10 cellular contexts compared by ENCODE assay signal in genomic region chr1:79777481-79778219, GRCh38.
DNase-seq lines count a peak whose midpoint lies in the region; ATAC-seq, FAIRE-seq and TF ChIP-seq lines count a peak whose summit lies in the region.
"Had no signal": no experiment of that assay in that cellular context is flagged by ENCODE, and none has a peak within 500 bp of the region (broad histone marks: within the 10 kb centered on the region; RNA-seq: fewer than 3 reads in every experiment).

No MANE protein-coding gene starts in this region.

- no peaks in the 10 kb centered on the region for H3K36me3 ChIP-seq in GM23338 (ENCODE audit: insufficient read depth)
- no peaks in the 10 kb centered on the region for H3K36me3 ChIP-seq in GM12878 (ENCODE audit: control insufficient read depth in 2 of 2, insufficient read depth in 2 of 2, low read length in 1 of 2)
- H3K36me3 ChIP-seq in ascending aorta: no peaks in the 10 kb centered on the region
- H3K36me3 ChIP-seq: thyroid gland had no signal

- TF ChIP-seq RAD21 in GM12878 (IDR thresholded peaks at IDR 0.05; ENCODE audit: insufficient read depth, low read depth, low read length): no peak

- H3K9me3 ChIP-seq in GM12878 (replicated peaks; ENCODE audit: control insufficient read depth, insufficient read depth, low read length) (no peaks in the 10 kb centered on the region), ascending aorta (no peaks in the 10 kb centered on the region)
- H3K9me3 ChIP-seq: thyroid gland had no signal

- intact Hi-C loops in GM12878 (cut with micrococcal nuclease; ENCODE audit: unreplicated experiment) (no loop called here), ascending aorta (cut with DNase I) (no loop called here), dorsolateral prefrontal cortex (cut with DNase I) (no loop called here)

- H3K9ac ChIP-seq in GM12878 (ENCODE audit: control insufficient read depth, insufficient read depth, low read length): no peak overlapping the region

- H3K27ac Mint-ChIP-seq in GM23338: no peak overlapping the region

- no peaks in the 10 kb centered on the region for H3K27me3 Mint-ChIP-seq in GM23338 (ENCODE audit: insufficient read depth, low read depth, poor library complexity)

- no peak overlapping the region for H3K4me2 ChIP-seq in GM23338
- no peak overlapping the region; the same call in 1 of the 2 replicates for H3K4me2 ChIP-seq in GM12878 (ENCODE audit: control insufficient read depth, insufficient read depth)

- no peak for TF ChIP-seq POLR2A in GM12878 (IDR thresholded peaks at IDR 0.05; ENCODE audit: low read depth, low read length)

- FAIRE-seq in GM12878 (lab: Jason Lieb, UNC): no peak

- no peaks in the 10 kb centered on the region for H4K20me1 ChIP-seq in GM23338 (replicated peaks; ENCODE audit: insufficient read depth)
- no peaks in the 10 kb centered on the region for H4K20me1 ChIP-seq in GM12878 (ENCODE audit: control insufficient read depth, insufficient read depth)

- 0% methylated on average over 2 of the region's 2 CpGs for WGBS in GM12878 (ENCODE audit: insufficient coverage, insufficient replicate concordance, low lambda C conversion rate, missing lambda C conversion rate)

- TF ChIP-seq EP300 in GM12878 (IDR thresholded peaks at IDR 0.05; ENCODE audit: borderline replicate concordance in 1 of 2, control insufficient read depth in 1 of 2, low read depth in 2 of 2, low read length in 2 of 2): peak in 1 of 2 experiments; percentile 32; a peak in 1 of 4 replicates

- H3K4me3 ChIP-seq in GM23338 (no peak overlapping the region), GM12878 (no peak overlapping the region), ascending aorta (no peak overlapping the region), dorsolateral prefrontal cortex (no peak overlapping the region)
- H3K4me3 ChIP-seq: lung, thyroid gland had no signal

- BruUV-seq in GM12878 (replicated peaks; lab: Mats Ljungman, UMichigan): no TSS peak

- H3K4me1 ChIP-seq in GM23338 (ENCODE audit: insufficient read depth): no peaks in the 10 kb centered on the region
- H3K4me1 ChIP-seq in GM12878 (ENCODE audit: control insufficient read depth, insufficient read depth, low read length): 0 out of 2 replicates have a peak, but pooled peaks cover 3% of the 10 kb centered on the region
- H3K4me1 ChIP-seq in ascending aorta: no peaks in the 10 kb centered on the region
- H3K4me1 ChIP-seq: thyroid gland had no signal

- SMC1A ChIA-PET in GM12878 (lab: Charles Lee; ENCODE audit: uncharacterized antibody, unreplicated experiment): interaction anchor here (0.6 to 1.5 kb wide), 2 partner anchors 13 to 39 kb away, joined by 3 read pairs; no protein-coding TSS in a partner anchor

- RAD21 ChIA-PET in GM12878 (lab: Charles Lee; ENCODE audit: unreplicated experiment): no interaction called here

- ATAC-seq in GM18870 (IDR thresholded peaks at IDR 0.05; ENCODE audit: unreplicated experiment) (peak; percentile 100), GM23338 (no peak), HG03442 (IDR thresholded peaks at IDR 0.05; ENCODE audit: unreplicated experiment) (peak; percentile 100), GM12878 (peak; percentile 100)

- no peaks in the 10 kb centered on the region for H3F3A ChIP-seq in GM23338 (replicated peaks; ENCODE audit: low read depth)

- no peak overlapping the region for H3K4me3 Mint-ChIP-seq in GM23338

- H3K9me3 Mint-ChIP-seq in GM23338: no peaks in the 10 kb centered on the region

- H3K36me3 Mint-ChIP-seq in GM23338 (ENCODE audit: low read depth): no peaks in the 10 kb centered on the region

- in situ Hi-C loops in GM12878 (cut with MboI): no loop called here

- H2AFZ ChIP-seq in GM23338 (no peak overlapping the region), GM12878 (ENCODE audit: control insufficient read depth, low read depth, low read length) (no peak overlapping the region)

- POLR2A ChIA-PET in GM12878 (lab: Charles Lee): no interaction called here

- DNase-seq in GM23338 (ENCODE audit: low spot score) (peak; percentile 42), GM12878 (ENCODE audit: low read depth, low spot score) (peak; percentile 55), NCI-H510A (lab: John Stamatoyannopoulos, UW) (no peak), ascending aorta (ENCODE audit: low spot score in 2 of 2) (no peak), GDM1 (lab: John Stamatoyannopoulos, UW) (no peak), dorsolateral prefrontal cortex (no peak)
- DNase-seq: thyroid gland had no signal

- CTCF ChIA-PET in GM12878 (lab: Yijun Ruan, JAX): interaction anchor here (0.6 kb wide), 1 partner anchor 13 kb away, joined by 3 read pairs; no protein-coding TSS in a partner anchor

- H3K27ac ChIP-seq in GM23338 (ENCODE audit: low read depth) (no peak overlapping the region), GM12878 (ENCODE audit: control insufficient read depth, insufficient read depth) (no peak overlapping the region), ascending aorta (no peak overlapping the region), dorsolateral prefrontal cortex (no peak overlapping the region)
- H3K27ac ChIP-seq: thyroid gland had no signal

- no peaks in the 10 kb centered on the region for H3K9me2 ChIP-seq in GM23338 (ENCODE audit: insufficient read depth)

- TF ChIP-seq CTCF in GM23338 (conservative IDR thresholded peaks at IDR 0.05; ENCODE audit: low read depth in 2 of 2) (no peak), GM12878 (IDR thresholded peaks at IDR 0.05 in 2 of 3, conservative IDR thresholded peaks at IDR 0.05 in 1 of 3; ENCODE audit: control insufficient read depth in 2 of 3, extremely low read depth in 1 of 3, insufficient read depth in 1 of 3, low read depth in 3 of 3, low read length in 3 of 3) (no peak), ascending aorta (IDR thresholded peaks at IDR 0.05) (no peak), dorsolateral prefrontal cortex (IDR thresholded peaks at IDR 0.05 in 54 of 56, conservative IDR thresholded peaks at IDR 0.05 in 2 of 56; ENCODE audit: low read depth in 1 of 56, partially characterized antibody in 56 of 56) (no peak)

- H3K27me3 ChIP-seq in GM23338 (ENCODE audit: insufficient read depth) (no peaks in the 10 kb centered on the region), GM12878 (replicated peaks in 1 of 2; ENCODE audit: control insufficient read depth in 2 of 2, insufficient read depth in 2 of 2, low read length in 1 of 2) (no peaks in the 10 kb centered on the region), ascending aorta (no peaks in the 10 kb centered on the region), dorsolateral prefrontal cortex (no peaks in the 10 kb centered on the region)
- H3K27me3 ChIP-seq: thyroid gland had no signal

- H3K4me1 Mint-ChIP-seq in GM23338: peaks cover 7% of the 10 kb centered on the region; the same call in 2 of the 3 replicates

- H3K79me2 ChIP-seq in GM23338 (replicated peaks; ENCODE audit: insufficient read depth) (no peaks in the 10 kb centered on the region), GM12878 (ENCODE audit: control insufficient read depth, insufficient read depth, low read length) (no peaks in the 10 kb centered on the region)

TF ChIP-seq in GM23338, 12 proteins besides CTCF, POLR2A, EP300 and RAD21 (continues in another document):
- TF ChIP-seq ETS1 (IDR thresholded peaks at IDR 0.05) (no peak), NANOG (IDR thresholded peaks at IDR 0.05; ENCODE audit: borderline replicate concordance) (no peak)

TF ChIP-seq in GM12878, 131 proteins besides CTCF, POLR2A, EP300 and RAD21 (continues in another document):
- TF ChIP-seq RUNX3 (IDR thresholded peaks at IDR 0.05; ENCODE audit: low read length) (peak; percentile 22; the same call in 1 of the 2 replicates), SREBF1 (IDR thresholded peaks at IDR 0.05; ENCODE audit: low read length) (0 out of 2 replicates have a peak, but pooled peaks have one; percentile 35), YBX1 (IDR thresholded peaks at IDR 0.05) (no peak), ZNF24 (IDR thresholded peaks at IDR 0.05) (peak; percentile 95), SPI1 (IDR thresholded peaks at IDR 0.05; ENCODE audit: borderline replicate concordance, insufficient read depth, low read depth, low read length) (peak; percentile 96), NR2C1 (IDR thresholded peaks at IDR 0.05) (no peak), BHLHE40 (IDR thresholded peaks at IDR 0.05; ENCODE audit: borderline replicate concordance in 1 of 2, low read depth in 2 of 2, low read length in 1 of 2) (peak; percentile 39 to 62; a peak in 1 of 4 replicates), ATF7 (IDR thresholded peaks at IDR 0.05; ENCODE audit: low read depth) (0 out of 2 replicates have a peak, but pooled peaks have one; percentile 29), ZBTB40 (IDR thresholded peaks at IDR 0.05; ENCODE audit: borderline replicate concordance) (peak; percentile 25; the same call in 1 of the 2 replicates), IRF4 (IDR thresholded peaks at IDR 0.05; ENCODE audit: low read depth, low read length) (0 out of 2 replicates have a peak, but pooled peaks have one; percentile 35), IKZF2 (IDR thresholded peaks at IDR 0.05) (peak; percentile 67 to 69), SUZ12 (IDR thresholded peaks at IDR 0.05; ENCODE audit: unreplicated experiment) (no peak), CHD2 (IDR thresholded peaks at IDR 0.05; ENCODE audit: borderline replicate concordance, low read depth, low read length) (no peak)

Comparison
In these comparisons a context has a peak if more than half of its experiments do, and no peak if none do; other contexts are left out.
1. DNase-seq: peak in GM23338 (single experiment) and GM12878 (single experiment); none in NCI-H510A (single experiment), ascending aorta (0 of 2), GDM1 (single experiment) and dorsolateral prefrontal cortex (0 of 10).